Comparison of ENCODE assay signal across 1 cellular context in genomic region chrX:12949927-12950656, GRCh38.
TF ChIP-seq lines count a peak whose summit lies in the region.

No MANE protein-coding gene starts in this region.

TF ChIP-seq in K562, 482 proteins besides CTCF, POLR2A, EP300 and RAD21 (continued from another document):
- TF ChIP-seq, protein P1, sequence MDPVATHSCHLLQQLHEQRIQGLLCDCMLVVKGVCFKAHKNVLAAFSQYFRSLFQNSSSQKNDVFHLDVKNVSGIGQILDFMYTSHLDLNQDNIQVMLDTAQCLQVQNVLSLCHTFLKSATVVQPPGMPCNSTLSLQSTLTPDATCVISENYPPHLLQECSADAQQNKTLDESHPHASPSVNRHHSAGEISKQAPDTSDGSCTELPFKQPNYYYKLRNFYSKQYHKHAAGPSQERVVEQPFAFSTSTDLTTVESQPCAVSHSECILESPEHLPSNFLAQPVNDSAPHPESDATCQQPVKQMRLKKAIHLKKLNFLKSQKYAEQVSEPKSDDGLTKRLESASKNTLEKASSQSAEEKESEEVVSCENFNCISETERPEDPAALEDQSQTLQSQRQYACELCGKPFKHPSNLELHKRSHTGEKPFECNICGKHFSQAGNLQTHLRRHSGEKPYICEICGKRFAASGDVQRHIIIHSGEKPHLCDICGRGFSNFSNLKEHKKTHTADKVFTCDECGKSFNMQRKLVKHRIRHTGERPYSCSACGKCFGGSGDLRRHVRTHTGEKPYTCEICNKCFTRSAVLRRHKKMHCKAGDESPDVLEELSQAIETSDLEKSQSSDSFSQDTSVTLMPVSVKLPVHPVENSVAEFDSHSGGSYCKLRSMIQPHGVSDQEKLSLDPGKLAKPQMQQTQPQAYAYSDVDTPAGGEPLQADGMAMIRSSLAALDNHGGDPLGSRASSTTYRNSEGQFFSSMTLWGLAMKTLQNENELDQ (CRISPR knock-in tag; IDR thresholded peaks at IDR 0.05; ENCODE audit: borderline replicate concordance) = no peak
- no peak for TF ChIP-seq ZBTB2 (IDR thresholded peaks at IDR 0.05)
- TF ChIP-seq ZKSCAN1 (IDR thresholded peaks at IDR 0.05; ENCODE audit: low read depth, low read length) = no peak
- TF ChIP-seq GTF2F1 (IDR thresholded peaks at IDR 0.05; ENCODE audit: low read depth, low read length) = no peak
- TF ChIP-seq ZFPM2 (CRISPR knock-in tag; IDR thresholded peaks at IDR 0.05) = no peak
- no peak for TF ChIP-seq SP2 (IDR thresholded peaks at IDR 0.05; ENCODE audit: extremely low read depth, low read depth, low read length, poor library complexity, severe bottlenecking)
- no peak for TF ChIP-seq KAT8 (IDR thresholded peaks at IDR 0.05; ENCODE audit: low read depth)
- TF ChIP-seq CREB1 (IDR thresholded peaks at IDR 0.05) = peak; percentile 79
- TF ChIP-seq CREB1 (CRISPR knock-in tag; IDR thresholded peaks at IDR 0.05) = peak; percentile 71
- no peak for TF ChIP-seq ZNF280A (IDR thresholded peaks at IDR 0.05; ENCODE audit: low read depth, partially characterized antibody)
- TF ChIP-seq CBX5 (IDR thresholded peaks at IDR 0.05; ENCODE audit: borderline replicate concordance, low read depth) = no peak
